In the genomic region with DNA sequence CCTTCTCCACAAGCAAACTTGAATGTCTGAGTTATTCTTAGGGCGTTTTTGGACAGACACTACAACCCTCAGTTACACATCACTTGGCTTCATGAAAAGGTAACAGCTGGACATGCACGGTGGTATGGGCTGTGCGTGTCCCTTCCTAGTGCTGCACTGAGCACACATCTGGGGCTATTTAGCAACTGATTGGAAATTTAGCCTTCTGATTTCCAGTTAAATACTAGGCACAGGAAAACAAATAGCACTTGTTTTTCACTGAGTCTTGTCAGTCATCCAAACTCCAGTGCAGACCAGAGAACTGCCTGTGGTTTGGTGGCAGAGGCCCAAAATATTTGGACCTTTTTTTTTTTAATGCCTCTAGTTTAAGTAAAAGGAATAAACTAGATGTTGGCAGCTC, we compare ENCODE assay signal across 13 cellular contexts.
A peak's percentile ranks its signal among the peaks of the same experiment; 100 is the strongest.
DNase-seq lines count a peak whose midpoint lies in the region; ATAC-seq and TF ChIP-seq lines count a peak whose summit lies in the region.
"Had no signal": no experiment of that assay in that cellular context is flagged by ENCODE, and none has a peak within 500 bp of the region (broad histone marks: within the 10 kb centered on the region; RNA-seq: fewer than 3 reads in every experiment).

No MANE protein-coding gene starts in this region.

- H3K4me1 ChIP-seq in breast epithelium (peaks cover 0 to 38% of the 10 kb centered on the region in 2 donors), right atrium auricular region (peaks cover 0 to 74% of the 10 kb centered on the region in 2 donors), gastrocnemius medialis (peaks cover 59 to 73% of the 10 kb centered on the region in 2 donors)

- H3K9me3 ChIP-seq in breast epithelium (no peaks in the 10 kb centered on the region), right atrium auricular region (no peaks in the 10 kb centered on the region), gastrocnemius medialis (no peaks in the 10 kb centered on the region)

- TF ChIP-seq POLR2A in breast epithelium (IDR thresholded peaks at IDR 0.05) (no peak), gastrocnemius medialis (IDR thresholded peaks at IDR 0.05) (peak in 1 of 2 donors; percentile 11)

- peak; percentile 67 to 77 for ATAC-seq in gastrocnemius medialis
- ATAC-seq in HG03039 (IDR thresholded peaks at IDR 0.05; ENCODE audit: unreplicated experiment): no peak
- ATAC-seq in GM18873 (IDR thresholded peaks at IDR 0.05; ENCODE audit: low FRiP score, unreplicated experiment): no peak
- no peak for ATAC-seq in GM18519 (IDR thresholded peaks at IDR 0.05; ENCODE audit: low FRiP score, unreplicated experiment)
- ATAC-seq: stimulated activated naive CD8-positive, alpha-beta T cell treated with anti-CD3 and anti-CD28 coated beads, Interleukin-15, Interleukin-2, amounts not matched to agents 100 U/mL and 50 U/mL, for 24 hours had no signal

- TF ChIP-seq CTCF in breast epithelium (IDR thresholded peaks at IDR 0.05) (no peak), right atrium auricular region (IDR thresholded peaks at IDR 0.05) (no peak), gastrocnemius medialis (IDR thresholded peaks at IDR 0.05 in 4 of 5, conservative IDR thresholded peaks at IDR 0.05 in 1 of 5) (no peak)

- H3K4me3 ChIP-seq in breast epithelium (no peak overlapping the region), right atrium auricular region (no peak overlapping the region), gastrocnemius medialis (no peak overlapping the region)
- H3K4me3 ChIP-seq: SJSA1, skin epidermis had no signal

- intact Hi-C loops in breast epithelium (cut with DNase I; ENCODE audit: low total_unique reads) (no loop called here), gastrocnemius medialis (cut with DNase I; ENCODE audit: low total_unique reads) (loop anchor here (2.0 kb wide), 1 partner anchor 24 kb away; no protein-coding TSS in a partner anchor)

- H3K27me3 ChIP-seq in breast epithelium (no peaks in the 10 kb centered on the region), right atrium auricular region (no peaks in the 10 kb centered on the region), gastrocnemius medialis (no peaks in the 10 kb centered on the region)
- H3K27me3 ChIP-seq: SJSA1 had no signal

- H3K36me3 ChIP-seq in breast epithelium: no peaks in the 10 kb centered on the region
- H3K36me3 ChIP-seq in right atrium auricular region: peaks cover 7% of the 10 kb centered on the region
- no peaks in the 10 kb centered on the region for H3K36me3 ChIP-seq in gastrocnemius medialis
- H3K36me3 ChIP-seq: SJSA1 had no signal

- H3K27ac ChIP-seq in breast epithelium: peak overlapping the region; percentile 72 to 79
- H3K27ac ChIP-seq in right atrium auricular region: peak overlapping the region; percentile 56 to 62
- peak overlapping the region; percentile 62 to 70 (median 67) for H3K27ac ChIP-seq in gastrocnemius medialis
- H3K27ac ChIP-seq: SJSA1 had no signal

- in situ Hi-C loops in G401 (cut with HindIII; ENCODE audit: low sequenced_read_pairs): no loop called here
- in situ Hi-C loops in gastrocnemius medialis (cut with MboI; ENCODE audit: low sequenced_read_pairs in 4 of 4): no loop called here

- DNase-seq in G401 (ENCODE audit: low spot score) (peak; percentile 30), breast epithelium (ENCODE audit: low spot score in 2 of 2) (no peak), right atrium auricular region (ENCODE audit: low spot score) (no peak), gastrocnemius medialis (peak in 1 of 2 donors; percentile 66), occipital lobe (lab: John Stamatoyannopoulos, UW) (no peak)
- DNase-seq: activated CD4-positive, alpha-beta T cell treated with anti-CD3 and anti-CD28 coated beads, Interleukin-2, amount 50 U/mL, for 48 hours; CD4-positive, alpha-beta T cell; stimulated activated naive CD8-positive, alpha-beta T cell treated with anti-CD3 and anti-CD28 coated beads, Interleukin-15, Interleukin-2, amounts not matched to agents 100 U/mL and 50 U/mL, for 24 hours had no signal

Comparison
In these comparisons a context has a peak if more than half of its experiments do, and no peak if none do; other contexts are left out.
1. ATAC-seq: peak in gastrocnemius medialis (2 of 2); none in HG03039 (single experiment), GM18873 (single experiment) and GM18519 (single experiment).
2. Peak in every context shown above with its lines, with median percentiles within 50 percentile points of each other: H3K27ac ChIP-seq.